17 cellular contexts compared by ENCODE assay signal in the genomic region with DNA sequence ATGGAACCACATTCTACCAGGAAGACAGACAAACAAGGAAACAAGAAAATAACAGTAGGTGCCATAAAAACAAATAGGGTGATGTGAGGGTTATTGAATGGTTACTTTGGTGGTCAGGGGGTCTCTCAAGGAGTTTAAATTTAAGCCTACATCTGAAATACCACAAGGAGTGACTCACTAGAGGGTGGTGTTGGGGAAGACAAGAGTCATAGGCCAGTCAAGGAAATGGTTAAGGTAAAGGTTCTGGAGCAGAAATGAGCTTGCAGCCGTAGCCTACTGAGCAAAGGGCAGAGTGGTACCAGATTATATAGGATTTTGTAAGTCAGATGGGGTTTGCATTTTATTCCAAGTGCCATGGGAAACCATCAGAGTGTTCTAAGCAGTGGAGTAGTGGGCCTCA.
"Had no signal": no experiment of that assay in that cellular context is flagged by ENCODE, and none has a peak within 500 bp of the region (broad histone marks: within the 10 kb centered on the region; RNA-seq: fewer than 3 reads in every experiment).

No MANE protein-coding gene starts in this region.

- H3K4me1 Mint-ChIP-seq: natural killer cell, T-cell had no signal

- H3K4me3 ChIP-seq: hepatocyte, lower lobe of right lung, smooth muscle cell, testis, upper lobe of left lung had no signal

- DNase-seq: activated naive CD4-positive, alpha-beta T cell; effector CD8-positive, alpha-beta T cell; foreskin fibroblast; left cardiac atrium; lower lobe of right lung; natural killer cell; SK-N-SH; stimulated activated CD4-positive, alpha-beta T cell treated with anti-CD3 and anti-CD28 coated beads, Interleukin-4, amount 100 ng/mL, for 1 hour; T-cell; T-helper 9 cell; testis; upper lobe of left lung had no signal

- H3K27ac Mint-ChIP-seq: dendritic cell treated with granulocyte-macrophage colony-stimulating factor and Interleukin-4, amounts not matched to agents 40 ng/mL and 50 ng/mL, for 4 days; natural killer cell; T-cell had no signal

- H3K4me1 ChIP-seq: lower lobe of right lung, parathyroid adenoma, testis, upper lobe of left lung had no signal

- H3K27me3 Mint-ChIP-seq: dendritic cell treated with granulocyte-macrophage colony-stimulating factor and Interleukin-4, amounts not matched to agents 40 ng/mL and 50 ng/mL, for 4 days; T-cell had no signal

- H3K4me3 Mint-ChIP-seq: dendritic cell treated with granulocyte-macrophage colony-stimulating factor and Interleukin-4, amounts not matched to agents 40 ng/mL and 50 ng/mL, for 4 days; natural killer cell; T-cell had no signal

- H3K36me3 Mint-ChIP-seq: natural killer cell had no signal

- H3K9me3 ChIP-seq: lower lobe of right lung, SK-N-SH, testis, upper lobe of left lung had no signal

- H3K9me3 Mint-ChIP-seq: dendritic cell treated with granulocyte-macrophage colony-stimulating factor and Interleukin-4, amounts not matched to agents 40 ng/mL and 50 ng/mL, for 4 days; natural killer cell; T-cell had no signal

- ATAC-seq: left cardiac atrium, lower lobe of right lung, natural killer cell, sciatic nerve, T-cell had no signal
